ENCODE assay signal across 11 cellular contexts in the genomic region with DNA sequence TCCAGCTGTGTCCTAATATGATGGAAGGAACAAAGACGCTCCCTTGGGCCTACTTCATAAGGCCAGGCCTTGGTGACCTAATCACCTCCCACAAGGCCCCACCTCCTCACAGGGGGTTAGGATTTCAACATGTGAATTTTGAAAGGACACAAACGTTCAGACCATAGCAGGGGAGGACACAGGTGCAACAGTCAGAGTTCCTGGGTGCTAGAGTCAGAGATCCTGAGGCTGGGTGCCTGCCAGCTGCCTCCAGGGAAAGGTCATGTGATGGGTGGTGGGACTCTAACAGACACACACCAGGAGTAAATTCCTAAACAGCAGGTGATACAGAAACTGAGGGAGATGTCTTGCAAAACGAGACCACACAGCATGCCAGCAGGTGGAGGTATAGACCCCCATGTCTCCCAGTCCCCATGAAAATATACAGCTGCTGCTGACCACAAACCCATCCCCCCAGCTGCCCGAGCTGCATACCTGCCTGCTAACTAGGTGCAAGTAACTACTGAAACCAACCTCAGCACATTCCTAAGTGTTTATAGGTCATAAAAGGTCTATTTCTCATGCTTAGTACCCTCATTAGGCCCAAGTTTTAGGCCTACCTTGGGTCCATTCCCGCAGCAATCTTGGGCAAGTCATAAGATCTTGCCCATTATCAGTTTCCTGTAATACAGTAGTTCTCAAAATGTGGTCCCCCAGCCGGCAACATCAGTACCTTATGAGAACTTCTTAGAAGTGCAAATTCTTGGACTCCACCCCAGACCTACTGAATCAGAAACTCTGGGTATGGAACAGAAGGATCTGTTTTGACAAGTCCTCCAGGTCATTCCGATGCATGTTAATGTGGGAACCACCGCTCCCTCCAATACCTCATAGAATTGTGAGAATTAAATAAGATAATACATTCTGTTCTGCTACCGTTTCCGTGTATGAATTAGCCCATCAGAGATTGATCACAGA.
A peak's percentile ranks its signal among the peaks of the same experiment; 100 is the strongest.
DNase-seq lines count a peak whose midpoint lies in the region; ATAC-seq, FAIRE-seq and TF ChIP-seq lines count a peak whose summit lies in the region.
"Had no signal": no experiment of that assay in that cellular context is flagged by ENCODE, and none has a peak within 500 bp of the region (broad histone marks: within the 10 kb centered on the region; RNA-seq: fewer than 3 reads in every experiment).

No MANE protein-coding gene starts in this region.

- H3K18ac ChIP-seq in H9 (ENCODE audit: insufficient read length, low read depth, low read length) = no peak overlapping the region

- H3K27me3 ChIP-seq in H9 (ENCODE audit: insufficient read depth, low read length) (peaks cover 2% of the 10 kb centered on the region; the same call in 1 of the 2 replicates), tibial artery (no peaks in the 10 kb centered on the region)

- H3K4me3 Mint-ChIP-seq in CD14-positive monocyte (no peak overlapping the region), H9 (no peak overlapping the region; a peak in 1 of 5 replicates)
- H3K4me3 Mint-ChIP-seq: activated T-cell treated with anti-CD3 and anti-CD28 coated beads, Interleukin-2, amount 50 U/mL, for 4 hours; CD4-positive, alpha-beta memory T cell had no signal

- no peaks in the 10 kb centered on the region for H3K79me1 ChIP-seq in H9 (ENCODE audit: insufficient read depth, low read depth, low read length, poor library complexity, severe bottlenecking)

- H4K8ac ChIP-seq in H9 (replicated peaks; ENCODE audit: insufficient read length, low read depth, low read length) = no peak overlapping the region

- no peak overlapping the region for H3K56ac ChIP-seq in H9 (ENCODE audit: insufficient read length, low read depth, low read length)

- TF ChIP-seq CTCF in CD14-positive monocyte (IDR thresholded peaks at IDR 0.05) (peak; percentile 8), H9 (conservative IDR thresholded peaks at IDR 0.05) (peak; percentile 52; the same call in 2 of the 3 replicates), tibial artery (IDR thresholded peaks at IDR 0.05) (no peak)

- H3K27ac Mint-ChIP-seq in CD14-positive monocyte = peak overlapping the region in 1 of 7 donors; percentile 54
- no peak overlapping the region; a peak in 1 of 7 replicates for H3K27ac Mint-ChIP-seq in H9
- H3K27ac Mint-ChIP-seq: CD4-positive, alpha-beta memory T cell had no signal

- H3T11ph ChIP-seq in H9 (ENCODE audit: low read length) = no peak overlapping the region

- no peak overlapping the region for H3K23ac ChIP-seq in H9 (ENCODE audit: insufficient read length, low read depth, low read length)

- H3K36me3 Mint-ChIP-seq in CD14-positive monocyte (peaks cover 0 to 3% of the 10 kb centered on the region in 2 donors), H9 (ENCODE audit: insufficient read depth in 1 of 3, low read depth in 3 of 3) (peaks cover 0 to 2% (median 0%) of the 10 kb centered on the region in 3 experiments; a peak in 1 of 7 replicates)
- H3K36me3 Mint-ChIP-seq: CD4-positive, alpha-beta memory T cell had no signal

- H3K23me2 ChIP-seq in H9 (ENCODE audit: insufficient read length, low read depth, low read length, poor library complexity, severe bottlenecking) = no peaks in the 10 kb centered on the region

- no peak overlapping the region for H3K4me2 ChIP-seq in H9 (ENCODE audit: insufficient read depth, insufficient read length, low read length)

- no peaks in the 10 kb centered on the region for H3K9me3 ChIP-seq in H9 (ENCODE audit: control insufficient read depth, low read depth, low read length)
- H3K9me3 ChIP-seq in tibial artery = no peaks in the 10 kb centered on the region

- intact Hi-C loops in CD14-positive monocyte (cut with micrococcal nuclease) = loop anchor here in 1 of 2 donors (10.0 kb wide), 1 partner anchor 260 kb away; no protein-coding TSS in a partner anchor
- intact Hi-C loops in left colon (cut with DNase I, micrococcal nuclease) = no loop called here
- intact Hi-C loops in tibial artery (cut with DNase I; ENCODE audit: low total_unique reads) = no loop called here

- ATAC-seq in left colon (peak; percentile 50), GM18867 (IDR thresholded peaks at IDR 0.05; ENCODE audit: unreplicated experiment) (no peak), HG03045 (IDR thresholded peaks at IDR 0.05; ENCODE audit: unreplicated experiment) (no peak)
- ATAC-seq: activated T-cell treated with anti-CD3 and anti-CD28 coated beads, Interleukin-2, amount 50 U/mL, for 4 hours had no signal

- no peak for FAIRE-seq in HTR-8/SVneo (lab: Jason Lieb, UNC)

- no peak overlapping the region for H3K4me3 ChIP-seq in tibial artery
- H3K4me3 ChIP-seq: coronary artery had no signal

- no peaks in the 10 kb centered on the region for H4K20me1 ChIP-seq in H9 (ENCODE audit: control insufficient read depth, insufficient read depth, insufficient read length)

- H3K4ac ChIP-seq in H9 (ENCODE audit: low read depth, low read length) = no peak overlapping the region

- no peak overlapping the region for H2BK15ac ChIP-seq in H9 (ENCODE audit: low read depth, low read length)

- H3K9ac ChIP-seq in H9 (ENCODE audit: extremely low read depth, insufficient read length, low read length) = no peak overlapping the region

- no peak overlapping the region for H2BK5ac ChIP-seq in H9 (ENCODE audit: insufficient read length, low read length)

- no peak overlapping the region for H4K91ac ChIP-seq in H9 (ENCODE audit: insufficient read length, low read depth, low read length)

- no peak overlapping the region for H2AFZ ChIP-seq in H9 (ENCODE audit: low read length)

- no peak overlapping the region for H2BK120ac ChIP-seq in H9 (ENCODE audit: low read depth, low read length, poor library complexity, severe bottlenecking)

- H2AK5ac ChIP-seq in H9 (ENCODE audit: insufficient read length, low read length) = no peak overlapping the region

- H3K27me3 Mint-ChIP-seq in CD14-positive monocyte (ENCODE audit: low read depth in 3 of 3) (no peaks in the 10 kb centered on the region), H9 (ENCODE audit: low read depth) (peaks cover 61% of the 10 kb centered on the region)

- H3K27ac ChIP-seq in H9 (ENCODE audit: insufficient read length, low read depth, low read length) = no peak overlapping the region
- H3K27ac ChIP-seq in tibial artery = no peak overlapping the region
- H3K27ac ChIP-seq: coronary artery had no signal

- H3K79me2 ChIP-seq in H9 (ENCODE audit: insufficient read depth, low read length) = no peaks in the 10 kb centered on the region

- no peak overlapping the region for H3K14ac ChIP-seq in H9 (ENCODE audit: insufficient read depth, low read length)

- H3K4me1 ChIP-seq in H9 (ENCODE audit: insufficient read depth, low read length) (peaks cover 3% of the 10 kb centered on the region; the same call in 1 of the 2 replicates), tibial artery (no peaks in the 10 kb centered on the region)

- H3K36me3 ChIP-seq in tibial artery = no peaks in the 10 kb centered on the region

- H3K4me1 Mint-ChIP-seq in CD14-positive monocyte (peaks cover 15% of the 10 kb centered on the region), H9 (peaks cover 12 to 17% of the 10 kb centered on the region in 2 experiments)
- H3K4me1 Mint-ChIP-seq: CD4-positive, alpha-beta memory T cell had no signal

- H3K9me3 Mint-ChIP-seq in CD14-positive monocyte (peaks cover 3 to 9% (median 6%) of the 10 kb centered on the region in 7 donors), H9 (no peaks in the 10 kb centered on the region)
- H3K9me3 Mint-ChIP-seq: activated T-cell treated with anti-CD3 and anti-CD28 coated beads, Interleukin-2, amount 50 U/mL, for 4 hours; CD4-positive, alpha-beta memory T cell had no signal

- no CpG with 5 or more reads among the region's 10 CpGs for WGBS in H9 (ENCODE audit: extremely low coverage, insufficient read length, low lambda C conversion rate)

- no peak overlapping the region for H4K5ac ChIP-seq in H9 (ENCODE audit: insufficient read length, low read depth, low read length)

- no peak overlapping the region for H2BK12ac ChIP-seq in H9 (ENCODE audit: insufficient read length, low read depth, low read length)

- no peak overlapping the region for H2BK20ac ChIP-seq in H9 (ENCODE audit: low read depth, low read length, poor library complexity, severe bottlenecking)

- DNase-seq in CD14-positive monocyte (ENCODE audit: low spot score) (no peak), H9 (peak; percentile 79), astrocyte of the hippocampus (ENCODE audit: low read depth, low spot score) (peak; percentile 78), left colon (peak in 1 of 2 donors; percentile 18), HTR-8/SVneo (ENCODE audit: insufficient read length, low spot score) (no peak), tibial artery (no peak)
- DNase-seq: activated T-cell treated with anti-CD3 and anti-CD28 coated beads, Interleukin-2, amount 50 U/mL, for 4 hours; CD4-positive, alpha-beta memory T cell had no signal

Comparison
In these comparisons a context has a peak if more than half of its experiments do, and no peak if none do; other contexts are left out.
1. DNase-seq: peak in H9 (single experiment) and astrocyte of the hippocampus (single experiment); none in CD14-positive monocyte (single experiment), HTR-8/SVneo (single experiment) and tibial artery (0 of 2).
2. CTCF ChIP-seq: peak in CD14-positive monocyte (single experiment) and H9 (single experiment); none in tibial artery (0 of 2).